21 cellular contexts compared by ENCODE assay signal in genomic region chr4:143986173-143986572, GRCh38. TPM values are rescaled to one million over a fixed set of nuclear protein-coding genes. Genes with fewer than 3 reads are reported as not detected.
"Had no signal": no experiment of that assay in that cellular context is flagged by ENCODE, and none has a peak within 500 bp of the region (broad histone marks: within the 10 kb centered on the region; RNA-seq: fewer than 3 reads in every experiment).

No MANE protein-coding gene starts in this region.

- H3K36me3 ChIP-seq: esophagus squamous epithelium, prostate gland, right atrium auricular region, thyroid gland, WERI-Rb-1 had no signal

- H3K27me3 ChIP-seq: esophagus squamous epithelium, right atrium auricular region, thyroid gland had no signal

- ATAC-seq: activated naive CD4-positive, alpha-beta T cell treated with anti-CD3 and anti-CD28 coated beads, Interleukin-2, amount 50 U/mL, for 72 hours; left lobe of liver had no signal

- H3K4me1 ChIP-seq: esophagus squamous epithelium, prostate gland, right atrium auricular region, thyroid gland had no signal

- DNase-seq: activated CD4-positive, alpha-beta T cell treated with anti-CD3 and anti-CD28 coated beads, Interleukin-2, amount 50 U/mL, for 48 hours; activated gamma-delta T cell; effector CD8-positive, alpha-beta T cell; esophagus squamous epithelium; midbrain; nephron progenitor cell; stimulated activated CD4-positive, alpha-beta T cell treated with anti-CD3 and anti-CD28 coated beads, Interleukin-2, amount 100 ng/mL, for 24 hours; stimulated activated naive CD4-positive, alpha-beta T cell treated with Interleukin-2 at 50 U/mL for 16 hours; thyroid gland; WERI-Rb-1 had no signal

- H3K4me3 ChIP-seq: esophagus squamous epithelium, prostate gland, right atrium auricular region, thyroid gland had no signal

- H3K9me3 ChIP-seq: esophagus squamous epithelium, prostate gland, right atrium auricular region, thyroid gland had no signal

- H3K27ac ChIP-seq: esophagus squamous epithelium, prostate gland, right atrium auricular region, thyroid gland, WERI-Rb-1 had no signal

RNA-seq across cellular contexts. Expression of gene GYPB, which starts 33.0 kb away (rescaled TPM):
- total RNA-seq: activated naive CD4-positive, alpha-beta T cell treated with anti-CD3 and anti-CD28 coated beads, Interleukin-2, amount 50 U/mL, for 72 hours; esophagus squamous epithelium; glomerular endothelial cell; left lobe of liver; lung microvascular endothelial cell; myocyte; osteoblast; prostate gland; right atrium auricular region; subcutaneous adipose tissue; T-helper 2 cell treated with Interferon-gamma antibody and Interleukin-4, amounts not matched to agents 100 ng/mL and 5 ng/mL, for 36 hours; thyroid gland had no signal
- polyA plus RNA-seq: keratinocyte had no signal
